28 cellular contexts compared by ENCODE assay signal in genomic region chr13:39149896-39150295, GRCh38.
"Had no signal": no experiment of that assay in that cellular context is flagged by ENCODE, and none has a peak within 500 bp of the region (broad histone marks: within the 10 kb centered on the region; RNA-seq: fewer than 3 reads in every experiment).

No MANE protein-coding gene starts in this region.

- H3K4me1 ChIP-seq: colonic mucosa, gastroesophageal sphincter, psoas muscle, sigmoid colon had no signal

- DNase-seq: colonic mucosa; effector CD8-positive, alpha-beta T cell; endodermal cell; foreskin fibroblast; heart right ventricle; hypothalamus; immature natural killer cell; islet precursor cell; mammary epithelial cell; naive thymus-derived CD8-positive, alpha-beta T cell; nephron progenitor cell; occipital lobe; ovary; posterior cingulate gyrus; psoas muscle; right cardiac atrium; sigmoid colon; stimulated activated CD4-positive, alpha-beta T cell treated with anti-CD3 and anti-CD28 coated beads, Interleukin-2, amount 100 ng/mL, for 24 hours; stimulated activated CD4-positive, alpha-beta T cell treated with anti-CD3 and anti-CD28 coated beads, Interleukin-4, amount 100 ng/mL, for 24 hours; stimulated activated naive CD4-positive, alpha-beta T cell treated with Interleukin-2 at 50 U/mL for 16 hours; stomach; tibial artery had no signal

- H3K4me3 Mint-ChIP-seq: dendritic cell treated with granulocyte-macrophage colony-stimulating factor and Interleukin-4, amounts not matched to agents 40 ng/mL and 50 ng/mL, for 4 days; endodermal cell; immature natural killer cell; naive thymus-derived CD8-positive, alpha-beta T cell; nephron progenitor cell; stimulated activated effector memory CD8-positive, alpha-beta T cell treated with anti-CD3 and anti-CD28 coated beads, Interleukin-12 subunit alpha, Interleukin-12 subunit beta, amount 100 ng/mL, for 72 hours; type B pancreatic cell had no signal

- H3K4me1 Mint-ChIP-seq: immature natural killer cell; naive thymus-derived CD8-positive, alpha-beta T cell; nephron progenitor cell; stimulated activated effector memory CD8-positive, alpha-beta T cell treated with anti-CD3 and anti-CD28 coated beads, Interleukin-12 subunit alpha, Interleukin-12 subunit beta, amount 100 ng/mL, for 72 hours had no signal

- H3K36me3 Mint-ChIP-seq: immature natural killer cell; naive thymus-derived CD8-positive, alpha-beta T cell; stimulated activated effector memory CD8-positive, alpha-beta T cell treated with anti-CD3 and anti-CD28 coated beads, Interleukin-12 subunit alpha, Interleukin-12 subunit beta, amount 100 ng/mL, for 72 hours; type B pancreatic cell had no signal

- ATAC-seq: esophagus mucosa; gastroesophageal sphincter; heart right ventricle; naive thymus-derived CD8-positive, alpha-beta T cell; psoas muscle; right cardiac atrium; stimulated activated effector memory CD8-positive, alpha-beta T cell treated with anti-CD3 and anti-CD28 coated beads, Interleukin-12 subunit alpha, Interleukin-12 subunit beta, amount 100 ng/mL, for 72 hours had no signal

- H3K4me3 ChIP-seq: colonic mucosa, gastroesophageal sphincter, heart right ventricle, ovary, psoas muscle, sigmoid colon, stomach, tibial artery had no signal

- H3K27me3 Mint-ChIP-seq: dendritic cell treated with granulocyte-macrophage colony-stimulating factor and Interleukin-4, amounts not matched to agents 40 ng/mL and 50 ng/mL, for 4 days had no signal

- H3K27ac ChIP-seq: colonic mucosa, epithelial cell of prostate, gastroesophageal sphincter, heart right ventricle, ovary, psoas muscle, sigmoid colon, stomach, tibial artery had no signal

- H3K27me3 ChIP-seq: colonic mucosa, gastroesophageal sphincter, heart right ventricle, ovary, sigmoid colon, stomach, tibial artery had no signal

- H3K36me3 ChIP-seq: colonic mucosa, gastroesophageal sphincter, heart right ventricle, ovary, sigmoid colon, stomach, tibial artery had no signal

- H3K27ac Mint-ChIP-seq: dendritic cell treated with granulocyte-macrophage colony-stimulating factor and Interleukin-4, amounts not matched to agents 40 ng/mL and 50 ng/mL, for 4 days; endodermal cell; immature natural killer cell; naive thymus-derived CD8-positive, alpha-beta T cell; nephron progenitor cell; stimulated activated effector memory CD8-positive, alpha-beta T cell treated with anti-CD3 and anti-CD28 coated beads, Interleukin-12 subunit alpha, Interleukin-12 subunit beta, amount 100 ng/mL, for 72 hours; type B pancreatic cell had no signal

- H3K9me3 Mint-ChIP-seq: dendritic cell treated with granulocyte-macrophage colony-stimulating factor and Interleukin-4, amounts not matched to agents 40 ng/mL and 50 ng/mL, for 4 days; stimulated activated effector memory CD8-positive, alpha-beta T cell treated with anti-CD3 and anti-CD28 coated beads, Interleukin-12 subunit alpha, Interleukin-12 subunit beta, amount 100 ng/mL, for 72 hours; type B pancreatic cell had no signal

- H3K9me3 ChIP-seq: colonic mucosa, gastroesophageal sphincter, ovary, psoas muscle, sigmoid colon, tibial artery had no signal
